12 cellular contexts compared by ENCODE assay signal in the genomic region with DNA sequence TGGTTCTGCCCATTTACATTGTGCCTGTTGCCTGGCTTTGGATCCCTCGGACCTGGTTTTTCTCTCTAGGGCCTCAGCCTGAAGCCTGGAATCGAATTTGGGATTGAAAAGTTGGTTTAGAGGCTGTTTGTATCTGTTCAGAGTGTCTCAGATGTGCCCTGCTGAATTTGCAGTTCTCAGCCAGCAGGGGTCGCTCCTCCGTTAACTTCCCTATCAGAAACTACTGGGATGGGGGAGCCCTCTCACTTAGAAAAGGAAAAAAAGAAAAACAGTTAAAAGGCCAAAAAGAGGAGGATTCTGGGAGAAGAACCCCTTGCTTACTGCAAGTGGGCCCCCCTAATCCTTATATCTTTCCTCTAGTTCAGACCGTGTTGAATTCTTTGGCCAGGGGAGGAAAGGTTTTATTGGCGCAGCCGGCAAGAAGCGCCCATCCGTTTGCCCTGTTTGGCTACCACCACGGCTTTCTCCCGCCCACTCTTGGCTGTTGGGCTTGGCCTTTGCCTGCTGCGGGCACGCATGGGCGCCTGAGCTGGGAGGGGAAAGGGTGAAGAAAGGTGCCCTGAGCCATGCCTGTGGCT. TPM values are rescaled to one million over a fixed set of nuclear protein-coding genes. Genes with fewer than 3 reads are reported as not detected.
DNase-seq lines count a peak whose midpoint lies in the region; ATAC-seq and TF ChIP-seq lines count a peak whose summit lies in the region.
"Had no signal": no experiment of that assay in that cellular context is flagged by ENCODE, and none has a peak within 500 bp of the region (broad histone marks: within the 10 kb centered on the region; RNA-seq: fewer than 3 reads in every experiment).

No MANE protein-coding gene starts in this region.

- H3K4me1 Mint-ChIP-seq in activated CD8-positive, alpha-beta T cell treated with anti-CD3 and anti-CD28 coated beads for 36 hours (ENCODE audit: low read depth), result peaks cover 5% of the 10 kb centered on the region
- H3K4me1 Mint-ChIP-seq in activated CD8-positive, alpha-beta T cell treated with anti-CD3 and anti-CD28 coated beads, Interleukin-2, amount 10 ng/mL, durations not matched to agents 7 days and 5 days (ENCODE audit: low read depth), result peaks cover 5% of the 10 kb centered on the region
- no peaks in the 10 kb centered on the region for H3K4me1 Mint-ChIP-seq in activated T-helper 1 cell treated with anti-CD3 and anti-CD28 coated beads, Interleukin-12 subunit alpha, Interleukin-12 subunit beta, Interleukin-2, Interleukin-4 antibody, amounts not matched to agents 30 ng/mL and 10 ng/mL and 1 ng/mL, durations not matched to agents 14 hours and 24 hours and 36 hours (ENCODE audit: low read depth)

- TF ChIP-seq CTCF in activated CD8-positive, alpha-beta T cell treated with anti-CD3 and anti-CD28 coated beads for 36 hours (IDR thresholded peaks at IDR 0.05), result peak; percentile 72
- TF ChIP-seq CTCF in OCI-LY3 (IDR thresholded peaks at IDR 0.05; ENCODE audit: low read depth, low read length), result peak; percentile 54
- TF ChIP-seq CTCF in epithelial cell of esophagus (IDR thresholded peaks at IDR 0.05; ENCODE audit: insufficient read depth, low read depth, low read length, missing control alignments), result peak; percentile 33
- peak; percentile 38 for TF ChIP-seq CTCF in smooth muscle cell (IDR thresholded peaks at IDR 0.05; ENCODE audit: borderline replicate concordance, insufficient read depth, poor library complexity, severe bottlenecking)

- intact Hi-C loops in activated CD8-positive, alpha-beta T cell treated with anti-CD3 and anti-CD28 coated beads for 36 hours (cut with micrococcal nuclease), result no loop called here
- intact Hi-C loops in activated T-helper 1 cell treated with anti-CD3 and anti-CD28 coated beads, Interleukin-12 subunit alpha, Interleukin-12 subunit beta, Interleukin-2, Interleukin-4 antibody, amounts not matched to agents 30 ng/mL and 10 ng/mL and 1 ng/mL, durations not matched to agents 14 hours and 24 hours and 36 hours (cut with micrococcal nuclease), result no loop called here

- H3K4me3 ChIP-seq in OCI-LY3 (ENCODE audit: low read length), result no peak overlapping the region
- H3K4me3 ChIP-seq in epithelial cell of esophagus (ENCODE audit: low read length), result no peak overlapping the region
- no peak overlapping the region for H3K4me3 ChIP-seq in smooth muscle cell

- DNase-seq in activated CD8-positive, alpha-beta T cell treated with anti-CD3 and anti-CD28 coated beads for 36 hours, result no peak
- DNase-seq in activated CD8-positive, alpha-beta T cell treated with anti-CD3 and anti-CD28 coated beads, Interleukin-2, amount 10 ng/mL, durations not matched to agents 7 days and 5 days, result no peak
- no peak for DNase-seq in epithelial cell of esophagus (ENCODE audit: low read depth)
- no peak for DNase-seq in smooth muscle cell (lab: John Stamatoyannopoulos, UW; ENCODE audit: unreplicated experiment)
- DNase-seq in activated T-helper 1 cell treated with anti-CD3 and anti-CD28 coated beads, Interleukin-12 subunit alpha, Interleukin-12 subunit beta, Interleukin-2, Interleukin-4 antibody, amounts not matched to agents 30 ng/mL and 10 ng/mL and 1 ng/mL, durations not matched to agents 14 hours and 24 hours and 36 hours (ENCODE audit: low spot score), result no peak
- DNase-seq in LoVo (ENCODE audit: low spot score), result no peak
- DNase-seq in SHP77 (lab: John Stamatoyannopoulos, UW), result no peak
- DNase-seq: activated CD4-positive, alpha-beta T cell treated with anti-CD3 and anti-CD28 coated beads, Interleukin-2, amount 50 U/mL, for 4 hours; kidney; NCI-H187 treated with DMSO at 0.1 percent for 48 hours; stimulated activated CD4-positive, alpha-beta T cell treated with anti-CD3 and anti-CD28 coated beads, Interleukin-4, amount 100 ng/mL, for 24 hours had no signal

- H3K79me2 ChIP-seq in OCI-LY3 (ENCODE audit: low read length), result no peaks in the 10 kb centered on the region
- no peaks in the 10 kb centered on the region for H3K79me2 ChIP-seq in smooth muscle cell (ENCODE audit: low read depth)

- no peak overlapping the region for H3K9ac ChIP-seq in OCI-LY3 (ENCODE audit: low read length)
- no peak overlapping the region for H3K9ac ChIP-seq in smooth muscle cell (ENCODE audit: low read depth)

- H3K36me3 ChIP-seq in OCI-LY3 (replicated peaks; ENCODE audit: low read depth, low read length) (no peaks in the 10 kb centered on the region), smooth muscle cell (ENCODE audit: low read depth) (no peaks in the 10 kb centered on the region)

- CTCF ChIA-PET in activated CD8-positive, alpha-beta T cell treated with anti-CD3 and anti-CD28 coated beads for 36 hours (lab: Charles Lee), result interaction anchor here (1.4 kb wide), 1 partner anchor 33 kb away, joined by 7 read pairs; no protein-coding TSS in a partner anchor
- CTCF ChIA-PET in activated CD8-positive, alpha-beta T cell treated with anti-CD3 and anti-CD28 coated beads, Interleukin-2, amount 10 ng/mL, durations not matched to agents 7 days and 5 days (lab: Charles Lee), result interaction anchor here (1.4 kb wide), 1 partner anchor 8 kb away, joined by 4 read pairs; a partner anchor contains a TSS

- 83% methylated on average over 14 of the region's 14 CpGs for WGBS in smooth muscle cell (ENCODE audit: low lambda C conversion rate)

- H3K9me3 Mint-ChIP-seq in activated CD8-positive, alpha-beta T cell treated with anti-CD3 and anti-CD28 coated beads for 36 hours, result peaks cover 6% of the 10 kb centered on the region
- H3K9me3 Mint-ChIP-seq in activated CD8-positive, alpha-beta T cell treated with anti-CD3 and anti-CD28 coated beads, Interleukin-2, amount 10 ng/mL, durations not matched to agents 7 days and 5 days (ENCODE audit: insufficient read depth), result peaks cover 12% of the 10 kb centered on the region
- peaks cover 6% of the 10 kb centered on the region for H3K9me3 Mint-ChIP-seq in activated T-helper 1 cell treated with anti-CD3 and anti-CD28 coated beads, Interleukin-12 subunit alpha, Interleukin-12 subunit beta, Interleukin-2, Interleukin-4 antibody, amounts not matched to agents 30 ng/mL and 10 ng/mL and 1 ng/mL, durations not matched to agents 14 hours and 24 hours and 36 hours

- POLR2A ChIA-PET in activated CD8-positive, alpha-beta T cell treated with anti-CD3 and anti-CD28 coated beads for 36 hours (lab: Charles Lee), result no interaction called here
- POLR2A ChIA-PET in activated CD8-positive, alpha-beta T cell treated with anti-CD3 and anti-CD28 coated beads, Interleukin-2, amount 10 ng/mL, durations not matched to agents 7 days and 5 days (lab: Charles Lee), result no interaction called here

- H4K20me1 ChIP-seq in OCI-LY3 (ENCODE audit: insufficient read depth, low read length) (no peaks in the 10 kb centered on the region), smooth muscle cell (ENCODE audit: low read depth) (peaks cover 7% of the 10 kb centered on the region)

- no peak overlapping the region for H3K27ac ChIP-seq in OCI-LY3 (ENCODE audit: low read length)
- H3K27ac ChIP-seq in smooth muscle cell (ENCODE audit: low read depth), result no peak overlapping the region

- H3K27me3 ChIP-seq in OCI-LY3 (ENCODE audit: low read depth, low read length), result no peaks in the 10 kb centered on the region
- no peaks in the 10 kb centered on the region for H3K27me3 ChIP-seq in smooth muscle cell (ENCODE audit: low read depth)

- H2AFZ ChIP-seq in OCI-LY3 (ENCODE audit: low read depth, low read length) (no peak overlapping the region), smooth muscle cell (ENCODE audit: low read depth) (no peak overlapping the region)

- peaks cover 7% of the 10 kb centered on the region for H3F3A ChIP-seq in smooth muscle cell (ENCODE audit: low read depth)

- H3K4me3 Mint-ChIP-seq in activated CD8-positive, alpha-beta T cell treated with anti-CD3 and anti-CD28 coated beads for 36 hours, result no peak overlapping the region
- H3K4me3 Mint-ChIP-seq in activated CD8-positive, alpha-beta T cell treated with anti-CD3 and anti-CD28 coated beads, Interleukin-2, amount 10 ng/mL, durations not matched to agents 7 days and 5 days, result no peak overlapping the region
- no peak overlapping the region for H3K4me3 Mint-ChIP-seq in activated T-helper 1 cell treated with anti-CD3 and anti-CD28 coated beads, Interleukin-12 subunit alpha, Interleukin-12 subunit beta, Interleukin-2, Interleukin-4 antibody, amounts not matched to agents 30 ng/mL and 10 ng/mL and 1 ng/mL, durations not matched to agents 14 hours and 24 hours and 36 hours

- no peak overlapping the region for H3K4me2 ChIP-seq in OCI-LY3 (ENCODE audit: low read length)
- no peak overlapping the region for H3K4me2 ChIP-seq in smooth muscle cell

- H3K4me1 ChIP-seq in OCI-LY3 (ENCODE audit: low read length) (no peaks in the 10 kb centered on the region), smooth muscle cell (ENCODE audit: low read depth) (peaks cover 17% of the 10 kb centered on the region)

- peaks cover 4% of the 10 kb centered on the region; the same call in 1 of the 2 replicates for H3K9me3 ChIP-seq in OCI-LY3 (ENCODE audit: insufficient read depth, low read length)
- no peaks in the 10 kb centered on the region for H3K9me3 ChIP-seq in smooth muscle cell (replicated peaks; ENCODE audit: low read depth)

- peaks cover 23% of the 10 kb centered on the region for H3K27me3 Mint-ChIP-seq in activated CD8-positive, alpha-beta T cell treated with anti-CD3 and anti-CD28 coated beads for 36 hours
- H3K27me3 Mint-ChIP-seq in activated CD8-positive, alpha-beta T cell treated with anti-CD3 and anti-CD28 coated beads, Interleukin-2, amount 10 ng/mL, durations not matched to agents 7 days and 5 days (ENCODE audit: low read depth), result peaks cover 25% of the 10 kb centered on the region
- H3K27me3 Mint-ChIP-seq in activated T-helper 1 cell treated with anti-CD3 and anti-CD28 coated beads, Interleukin-12 subunit alpha, Interleukin-12 subunit beta, Interleukin-2, Interleukin-4 antibody, amounts not matched to agents 30 ng/mL and 10 ng/mL and 1 ng/mL, durations not matched to agents 14 hours and 24 hours and 36 hours (ENCODE audit: insufficient read depth), result peaks cover 28% of the 10 kb centered on the region

- ATAC-seq in activated CD8-positive, alpha-beta T cell treated with anti-CD3 and anti-CD28 coated beads for 36 hours, result no peak
- ATAC-seq in activated CD8-positive, alpha-beta T cell treated with anti-CD3 and anti-CD28 coated beads, Interleukin-2, amount 10 ng/mL, durations not matched to agents 7 days and 5 days, result no peak

- peaks cover 3% of the 10 kb centered on the region for H3K36me3 Mint-ChIP-seq in activated CD8-positive, alpha-beta T cell treated with anti-CD3 and anti-CD28 coated beads for 36 hours (ENCODE audit: low read depth)
- H3K36me3 Mint-ChIP-seq in activated CD8-positive, alpha-beta T cell treated with anti-CD3 and anti-CD28 coated beads, Interleukin-2, amount 10 ng/mL, durations not matched to agents 7 days and 5 days (ENCODE audit: low read depth), result no peaks in the 10 kb centered on the region
- no peaks in the 10 kb centered on the region for H3K36me3 Mint-ChIP-seq in activated T-helper 1 cell treated with anti-CD3 and anti-CD28 coated beads, Interleukin-12 subunit alpha, Interleukin-12 subunit beta, Interleukin-2, Interleukin-4 antibody, amounts not matched to agents 30 ng/mL and 10 ng/mL and 1 ng/mL, durations not matched to agents 14 hours and 24 hours and 36 hours (ENCODE audit: low read depth)

- H3K27ac Mint-ChIP-seq in activated CD8-positive, alpha-beta T cell treated with anti-CD3 and anti-CD28 coated beads for 36 hours, result no peak overlapping the region
- H3K27ac Mint-ChIP-seq in activated CD8-positive, alpha-beta T cell treated with anti-CD3 and anti-CD28 coated beads, Interleukin-2, amount 10 ng/mL, durations not matched to agents 7 days and 5 days, result no peak overlapping the region
- no peak overlapping the region for H3K27ac Mint-ChIP-seq in activated T-helper 1 cell treated with anti-CD3 and anti-CD28 coated beads, Interleukin-12 subunit alpha, Interleukin-12 subunit beta, Interleukin-2, Interleukin-4 antibody, amounts not matched to agents 30 ng/mL and 10 ng/mL and 1 ng/mL, durations not matched to agents 14 hours and 24 hours and 36 hours

RNA-seq across cellular contexts. Expression of a gene that starts 8.7 kb away (rescaled TPM):
- total RNA-seq in activated CD8-positive, alpha-beta T cell treated with anti-CD3 and anti-CD28 coated beads for 36 hours, result under 1 TPM; 0.16 to 0.22 TPM
- total RNA-seq in activated CD8-positive, alpha-beta T cell treated with anti-CD3 and anti-CD28 coated beads, Interleukin-2, amount 10 ng/mL, durations not matched to agents 7 days and 5 days, result under 1 TPM; 0.26 to 0.29 TPM
- total RNA-seq in smooth muscle cell, result 19.8 and 29.7 TPM in 2 replicates
- 31.3 and 33.7 TPM in 2 replicates for polyA plus RNA-seq in smooth muscle cell
- total RNA-seq in activated T-helper 1 cell treated with anti-CD3 and anti-CD28 coated beads, Interleukin-12 subunit alpha, Interleukin-12 subunit beta, Interleukin-2, Interleukin-4 antibody, amounts not matched to agents 30 ng/mL and 10 ng/mL and 1 ng/mL, durations not matched to agents 14 hours and 24 hours and 36 hours, result not detected in 2 replicates

Comparison
In these comparisons a context has a peak if more than half of its experiments do, and no peak if none do; other contexts are left out.
1. RNA of a gene that starts 8.7 kb away (total RNA-seq): 19.8 to 29.7 TPM in smooth muscle cell; 0.26 to 0.29 TPM in activated CD8-positive, alpha-beta T cell treated with anti-CD3 and anti-CD28 coated beads, Interleukin-2, amount 10 ng/mL, durations not matched to agents 7 days and 5 days, 0.16 to 0.22 TPM in activated CD8-positive, alpha-beta T cell treated with anti-CD3 and anti-CD28 coated beads for 36 hours and not detected in activated T-helper 1 cell treated with anti-CD3 and anti-CD28 coated beads, Interleukin-12 subunit alpha, Interleukin-12 subunit beta, Interleukin-2, Interleukin-4 antibody, amounts not matched to agents 30 ng/mL and 10 ng/mL and 1 ng/mL, durations not matched to agents 14 hours and 24 hours and 36 hours; every median in the first group is over 10 times any median in the second.
2. Peak in every context shown above with its lines, with median percentiles within 50 percentile points of each other: CTCF ChIP-seq.